ENCODE assay signal across 12 cellular contexts in the genomic region with DNA sequence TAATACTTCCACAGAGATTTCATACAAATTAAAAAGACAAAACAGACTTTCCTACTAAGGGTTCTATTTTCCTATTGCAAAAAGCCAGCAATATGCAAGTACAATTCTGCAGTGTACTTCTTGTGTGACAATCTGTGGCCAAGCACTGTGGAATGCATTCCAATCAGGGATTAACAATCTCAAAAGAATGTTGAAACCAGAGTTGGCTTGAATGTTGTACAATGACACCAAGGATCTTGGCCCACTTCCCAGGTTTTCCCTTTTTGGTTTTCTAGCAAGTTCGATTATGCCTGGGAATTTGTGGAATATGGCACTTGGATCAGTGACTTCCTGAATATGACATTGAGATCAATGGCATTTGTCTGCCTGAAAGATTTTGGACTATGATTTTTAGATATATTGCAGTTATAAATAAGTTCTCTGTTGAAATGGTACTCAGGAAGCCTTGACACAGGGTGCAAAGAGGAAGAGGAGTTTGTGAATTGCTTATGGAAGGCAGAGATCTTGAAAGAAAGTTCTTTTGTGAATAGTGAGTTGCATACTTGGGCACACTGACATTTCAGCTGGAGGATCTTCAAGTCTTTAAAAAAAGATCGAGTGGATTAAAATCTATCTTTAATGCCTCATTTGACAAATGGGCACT.
DNase-seq lines count a peak whose midpoint lies in the region; ATAC-seq, FAIRE-seq and TF ChIP-seq lines count a peak whose summit lies in the region.
"Had no signal": no experiment of that assay in that cellular context is flagged by ENCODE, and none has a peak within 500 bp of the region (broad histone marks: within the 10 kb centered on the region; RNA-seq: fewer than 3 reads in every experiment).

No MANE protein-coding gene starts in this region.

- TF ChIP-seq CTCF in astrocyte of the spinal cord (IDR thresholded peaks at IDR 0.05; ENCODE audit: low read depth, low read length): no peak

- no peaks in the 10 kb centered on the region for H3K27me3 ChIP-seq in skeletal muscle satellite cell (ENCODE audit: control insufficient read depth, insufficient read depth, low read length)

- H3K4me1 ChIP-seq in skeletal muscle satellite cell (ENCODE audit: control insufficient read depth, insufficient read depth, low read length): peaks cover 42% of the 10 kb centered on the region

- peak overlapping the region; percentile 17 for H3K9ac ChIP-seq in skeletal muscle satellite cell (ENCODE audit: low read depth, low read length)

- DNase-seq in H54 (ENCODE audit: insufficient read length, low spot score) (peak; percentile 6), astrocyte of the spinal cord (ENCODE audit: low read depth, low spot score) (peak; percentile 86), iPS-NIHi11 (ENCODE audit: low spot score) (peak; percentile 22), T-helper 9 cell (no peak)
- no peak for DNase-seq in activated naive CD8-positive, alpha-beta T cell treated with anti-CD3 and anti-CD28 coated beads for 36 hours
- no peak for DNase-seq in activated CD4-positive, alpha-beta T cell treated with anti-CD3 and anti-CD28 coated beads, Interleukin-2, amount 50 U/mL, for 1 hour
- DNase-seq: activated CD4-positive, alpha-beta T cell treated with anti-CD3 and anti-CD28 coated beads for 36 hours; naive B cell; NCI-H524 treated with DMSO at 0.1 percent for 48 hours had no signal

- FAIRE-seq in H54 (lab: Jason Lieb, UNC): peak; percentile 95

- no peak overlapping the region for H3K4me3 ChIP-seq in astrocyte of the spinal cord (ENCODE audit: low read depth, low read length)
- H3K4me3 ChIP-seq in skeletal muscle satellite cell (ENCODE audit: low read length): no peak overlapping the region

- in situ Hi-C loops in astrocyte of the spinal cord (cut with HindIII; ENCODE audit: low sequenced_read_pairs): no loop called here

- peak overlapping the region; percentile 40 for H3K4me2 ChIP-seq in skeletal muscle satellite cell (ENCODE audit: low read length)

- no peaks in the 10 kb centered on the region for H3K27me3 Mint-ChIP-seq in activated naive CD8-positive, alpha-beta T cell treated with anti-CD3 and anti-CD28 coated beads for 36 hours
- H3K27me3 Mint-ChIP-seq: activated CD4-positive, alpha-beta T cell treated with anti-CD3 and anti-CD28 coated beads for 36 hours; central memory CD8-positive, alpha-beta T cell; naive B cell had no signal

- H3K36me3 Mint-ChIP-seq in activated naive CD8-positive, alpha-beta T cell treated with anti-CD3 and anti-CD28 coated beads for 36 hours: peaks cover 38% of the 10 kb centered on the region

- peaks cover 15% of the 10 kb centered on the region for H3K9me3 Mint-ChIP-seq in activated naive CD8-positive, alpha-beta T cell treated with anti-CD3 and anti-CD28 coated beads for 36 hours

- H3K9me3 ChIP-seq in skeletal muscle satellite cell (replicated peaks; ENCODE audit: low read length): no peaks in the 10 kb centered on the region

- no peak for TF ChIP-seq POLR2A in H54 (IDR thresholded peaks at IDR 0.05; ENCODE audit: low read depth, low read length)

- no peak overlapping the region for H3K27ac Mint-ChIP-seq in activated naive CD8-positive, alpha-beta T cell treated with anti-CD3 and anti-CD28 coated beads for 36 hours
- H3K27ac Mint-ChIP-seq: activated CD4-positive, alpha-beta T cell treated with anti-CD3 and anti-CD28 coated beads for 36 hours; naive B cell had no signal

- H3K4me3 Mint-ChIP-seq in activated naive CD8-positive, alpha-beta T cell treated with anti-CD3 and anti-CD28 coated beads for 36 hours: no peak overlapping the region
- H3K4me3 Mint-ChIP-seq: activated CD4-positive, alpha-beta T cell treated with anti-CD3 and anti-CD28 coated beads for 36 hours; central memory CD8-positive, alpha-beta T cell; naive B cell had no signal

- H3K36me3 ChIP-seq in skeletal muscle satellite cell (ENCODE audit: insufficient read depth, low read length): no peaks in the 10 kb centered on the region

- H3K4me1 Mint-ChIP-seq in activated naive CD8-positive, alpha-beta T cell treated with anti-CD3 and anti-CD28 coated beads for 36 hours: peaks cover 19% of the 10 kb centered on the region
- H3K4me1 Mint-ChIP-seq: naive B cell had no signal

- no peak for ATAC-seq in GM21528 (IDR thresholded peaks at IDR 0.05; ENCODE audit: low FRiP score, unreplicated experiment)
- ATAC-seq: activated CD4-positive, alpha-beta T cell treated with anti-CD3 and anti-CD28 coated beads for 36 hours had no signal

Comparison
In these comparisons a context has a peak if more than half of its experiments do, and no peak if none do; other contexts are left out.
1. DNase-seq: peak in H54 (single experiment), astrocyte of the spinal cord (single experiment) and iPS-NIHi11 (single experiment); none in T-helper 9 cell (single experiment), activated naive CD8-positive, alpha-beta T cell treated with anti-CD3 and anti-CD28 coated beads for 36 hours (single experiment) and activated CD4-positive, alpha-beta T cell treated with anti-CD3 and anti-CD28 coated beads, Interleukin-2, amount 50 U/mL, for 1 hour (single experiment).